Comparison of ENCODE assay signal across 4 cellular contexts in genomic region chr11:3290556-3290955, GRCh38. TPM values are rescaled to one million over a fixed set of nuclear protein-coding genes. Genes with fewer than 3 reads are reported as not detected.
"Had no signal": no experiment of that assay in that cellular context is flagged by ENCODE, and none has a peak within 500 bp of the region (broad histone marks: within the 10 kb centered on the region; RNA-seq: fewer than 3 reads in every experiment).

No MANE protein-coding gene starts in this region.

RNA-seq across cellular contexts. Expression of gene MRGPRE, which starts 58.3 kb away (rescaled TPM):
- total RNA-seq: M059J, PC-3, SJSA1 had no signal
- polyA plus RNA-seq: SK-N-SH had no signal
